In the genomic region with DNA sequence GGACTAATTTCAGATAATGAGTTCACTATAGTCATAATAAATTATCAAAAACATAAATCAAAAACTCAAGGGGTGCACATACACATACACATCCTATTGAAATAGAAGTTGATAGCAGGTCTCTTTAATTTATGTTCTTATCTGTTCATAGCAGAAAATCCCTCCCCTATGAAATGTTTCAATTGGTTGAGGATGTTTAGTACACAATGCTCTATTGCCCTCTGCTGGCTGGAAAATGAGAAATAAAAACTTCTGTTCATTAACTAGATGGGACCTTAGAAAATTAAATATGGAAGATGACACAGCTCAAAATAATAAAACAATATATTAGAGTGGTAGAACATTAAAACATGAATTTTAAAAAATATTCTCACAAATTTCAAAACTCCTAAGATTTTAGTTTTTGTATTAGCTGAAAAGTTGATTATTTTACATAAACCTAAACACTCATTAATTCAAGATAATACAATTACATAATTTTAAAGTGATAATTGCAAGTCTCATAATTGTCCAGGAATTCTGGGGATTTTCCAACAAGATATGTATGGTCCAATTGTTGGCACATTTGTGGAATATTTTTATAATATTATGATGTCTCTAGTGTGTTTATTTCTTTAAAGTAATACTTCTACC, we compare ENCODE assay signal across 8 cellular contexts.
DNase-seq lines count a peak whose midpoint lies in the region; ATAC-seq and TF ChIP-seq lines count a peak whose summit lies in the region.

No MANE protein-coding gene starts in this region.

- in situ Hi-C loops in GM13976 (cut with MboI; ENCODE audit: low sequenced_read_pairs, unreplicated experiment): no loop called here

- H3K27me3 Mint-ChIP-seq in chondrocyte (ENCODE audit: low read depth) (no peaks in the 10 kb centered on the region), nephron (ENCODE audit: low read depth) (peaks cover 4% of the 10 kb centered on the region)
- no peaks in the 10 kb centered on the region for H3K27me3 Mint-ChIP-seq in activated CD4-positive, alpha-beta memory T cell treated with anti-CD3 and anti-CD28 coated beads for 36 hours

- H3K36me3 Mint-ChIP-seq in chondrocyte (ENCODE audit: low read depth) (no peaks in the 10 kb centered on the region), nephron (ENCODE audit: low read depth) (no peaks in the 10 kb centered on the region)
- H3K36me3 Mint-ChIP-seq in activated CD4-positive, alpha-beta memory T cell treated with anti-CD3 and anti-CD28 coated beads for 36 hours: no peaks in the 10 kb centered on the region

- no peak overlapping the region for H3K4me3 Mint-ChIP-seq in chondrocyte (ENCODE audit: unreplicated experiment)
- H3K4me3 Mint-ChIP-seq in nephron: no peak overlapping the region
- H3K4me3 Mint-ChIP-seq in activated CD4-positive, alpha-beta memory T cell treated with anti-CD3 and anti-CD28 coated beads for 36 hours: no peak overlapping the region

- TF ChIP-seq CTCF in GM13976 (IDR thresholded peaks at IDR 0.05; ENCODE audit: borderline replicate concordance, control extremely low read depth, extremely low read depth, insufficient read depth, missing control alignments) (peak; percentile 24), chondrocyte (IDR thresholded peaks at IDR 0.05) (peak; percentile 97), nephron (IDR thresholded peaks at IDR 0.05; ENCODE audit: unreplicated experiment in 3 of 3) (peak; percentile 67 to 80 (median 79))

- intact Hi-C loops in activated CD4-positive, alpha-beta memory T cell treated with anti-CD3 and anti-CD28 coated beads for 36 hours (cut with micrococcal nuclease): no loop called here

- ATAC-seq in HG02938 (IDR thresholded peaks at IDR 0.05; ENCODE audit: unreplicated experiment): peak; percentile 92
- ATAC-seq in HG02973 (IDR thresholded peaks at IDR 0.05; ENCODE audit: unreplicated experiment): no peak
- ATAC-seq in HG03520 (IDR thresholded peaks at IDR 0.05; ENCODE audit: unreplicated experiment): no peak

- H3K27ac Mint-ChIP-seq in chondrocyte (ENCODE audit: unreplicated experiment) (no peak overlapping the region), nephron (no peak overlapping the region)
- H3K27ac Mint-ChIP-seq in activated CD4-positive, alpha-beta memory T cell treated with anti-CD3 and anti-CD28 coated beads for 36 hours: no peak overlapping the region

- H3K9me3 Mint-ChIP-seq in chondrocyte (ENCODE audit: low read depth): no peaks in the 10 kb centered on the region
- H3K9me3 Mint-ChIP-seq in nephron: no peaks in the 10 kb centered on the region
- H3K9me3 Mint-ChIP-seq in activated CD4-positive, alpha-beta memory T cell treated with anti-CD3 and anti-CD28 coated beads for 36 hours: peaks cover 4% of the 10 kb centered on the region

- CTCF ChIA-PET in activated CD4-positive, alpha-beta memory T cell treated with anti-CD3 and anti-CD28 coated beads for 36 hours (lab: Charles Lee): no interaction called here

- H3K4me1 Mint-ChIP-seq in chondrocyte (ENCODE audit: low read depth): no peaks in the 10 kb centered on the region
- peaks cover 8% of the 10 kb centered on the region for H3K4me1 Mint-ChIP-seq in nephron
- H3K4me1 Mint-ChIP-seq in activated CD4-positive, alpha-beta memory T cell treated with anti-CD3 and anti-CD28 coated beads for 36 hours (ENCODE audit: low read depth): no peaks in the 10 kb centered on the region

- POLR2A ChIA-PET in activated CD4-positive, alpha-beta memory T cell treated with anti-CD3 and anti-CD28 coated beads for 36 hours (lab: Charles Lee): no interaction called here

- no peak for DNase-seq in GM13976 (ENCODE audit: low spot score)
- peak; percentile 65 for DNase-seq in NCI-H748 (lab: John Stamatoyannopoulos, UW; ENCODE audit: unreplicated experiment)
- no peak for DNase-seq in chondrocyte (ENCODE audit: low spot score)
- DNase-seq in activated CD4-positive, alpha-beta memory T cell treated with anti-CD3 and anti-CD28 coated beads for 36 hours: no peak

Comparison
In these comparisons a context has a peak if more than half of its experiments do, and no peak if none do; other contexts are left out.
1. CTCF ChIP-seq: peak in every context shown above with its lines; median percentile 97 in chondrocyte; 79 in nephron; 24 in GM13976.